Comparison of ENCODE assay signal across 8 cellular contexts in the genomic region with DNA sequence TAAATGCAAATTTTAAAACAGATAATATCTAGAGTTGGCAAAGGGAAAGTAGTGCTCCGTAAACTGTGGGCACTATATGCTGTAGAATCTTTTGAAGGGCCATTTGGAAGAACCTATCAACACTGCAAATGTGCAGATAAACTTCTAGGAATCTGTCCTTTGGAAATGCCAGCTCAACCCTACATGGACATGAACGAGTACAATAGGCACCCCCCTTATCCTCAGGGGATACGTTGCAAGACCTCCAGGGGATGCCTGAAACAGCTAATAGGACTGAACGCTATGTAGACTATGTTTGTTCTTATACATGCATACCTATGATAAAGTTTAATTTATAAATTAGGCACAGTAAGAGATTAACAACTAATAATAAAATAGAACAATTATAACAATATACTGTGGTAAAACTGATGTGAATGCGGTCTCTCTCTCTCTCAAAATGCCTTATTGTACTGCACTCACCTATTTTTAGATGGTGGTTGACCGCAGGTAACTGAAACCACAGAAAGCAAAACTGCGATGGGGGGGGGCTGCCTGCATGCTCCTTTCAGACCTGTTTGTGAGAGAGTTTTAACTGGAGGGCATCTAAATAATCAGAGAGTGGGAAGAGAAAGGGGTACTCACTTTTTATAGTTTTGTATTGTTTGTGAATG.
A peak's percentile ranks its signal among the peaks of the same experiment; 100 is the strongest.
DNase-seq lines count a peak whose midpoint lies in the region; ATAC-seq lines count a peak whose summit lies in the region.
"Not testable (repeated sequence)": the region's sequence is repeated elsewhere in the genome, so short reads cannot be mapped to it uniquely, and the experiment has no call there.

No MANE protein-coding gene starts in this region.

- peaks cover 65% of the 10 kb centered on the region for H3K4me1 Mint-ChIP-seq in activated T-cell treated with anti-CD3 and anti-CD28 coated beads, Interleukin-2, amount 50 U/mL, for 24 hours (ENCODE audit: low read depth)

- not testable (repeated sequence) for H3K36me3 ChIP-seq in BLaER1 treated with 17β-estradiol and CSF1 and Interleukin-3, amounts not matched to agents 10 nM and 100 nM

- peak overlapping the region; percentile 81 to 99 (median 97) for H3K4me2 ChIP-seq in BLaER1 treated with 17β-estradiol and CSF1 and Interleukin-3, amounts not matched to agents 10 nM and 100 nM

- H3K9me3 ChIP-seq in BLaER1 treated with 17β-estradiol and CSF1 and Interleukin-3, amounts not matched to agents 10 nM and 100 nM (replicated peaks in 1 of 11), result not testable (repeated sequence)

- ATAC-seq in GM19452 (IDR thresholded peaks at IDR 0.05; ENCODE audit: unreplicated experiment) (peak; percentile 34), HG03025 (IDR thresholded peaks at IDR 0.05; ENCODE audit: low FRiP score, unreplicated experiment) (peak; percentile 35)

- H3K27me3 ChIP-seq in BLaER1 treated with 17β-estradiol and CSF1 and Interleukin-3, amounts not matched to agents 10 nM and 100 nM, result not testable (repeated sequence)

- H3K9me3 Mint-ChIP-seq in activated T-cell treated with anti-CD3 and anti-CD28 coated beads, Interleukin-2, amount 50 U/mL, for 24 hours, result not testable (repeated sequence)

- H3K9ac ChIP-seq in BLaER1 treated with 17β-estradiol and CSF1 and Interleukin-3, amounts not matched to agents 10 nM and 100 nM, result peak overlapping the region in 1 of 11 experiments; percentile 37; a peak in 2 of 22 replicates

- not testable (repeated sequence) for H4K20me1 ChIP-seq in BLaER1 treated with 17β-estradiol and CSF1 and Interleukin-3, amounts not matched to agents 10 nM and 100 nM

- peak overlapping the region; percentile 38 for H3K4me3 Mint-ChIP-seq in activated T-cell treated with anti-CD3 and anti-CD28 coated beads, Interleukin-2, amount 50 U/mL, for 24 hours

- not testable (repeated sequence) for H3K27ac Mint-ChIP-seq in activated T-cell treated with anti-CD3 and anti-CD28 coated beads, Interleukin-2, amount 50 U/mL, for 24 hours

- H3K4me1 ChIP-seq in BLaER1 treated with 17β-estradiol and CSF1 and Interleukin-3, amounts not matched to agents 10 nM and 100 nM, result peaks cover 86 to 97% (median 90%) of the 10 kb centered on the region in 10 experiments

- peaks cover 42% of the 10 kb centered on the region for H3K27me3 Mint-ChIP-seq in activated T-cell treated with anti-CD3 and anti-CD28 coated beads, Interleukin-2, amount 50 U/mL, for 24 hours

- DNase-seq in NAMALWA (ENCODE audit: low spot score) (peak; percentile 51), T-helper 9 cell (peak; percentile 48), germinal center (ENCODE audit: low spot score) (peak; percentile 22)
- peak; percentile 62 for DNase-seq in activated T-cell treated with anti-CD3 and anti-CD28 coated beads, Interleukin-2, amount 50 U/mL, for 24 hours
- DNase-seq in stimulated activated CD4-positive, alpha-beta T cell treated with anti-CD3 and anti-CD28 coated beads, TNF-alpha, amount 100 ng/mL, for 48 hours (ENCODE audit: low read depth in 3 of 3), result peak in 2 of 3 donors; percentile 40 to 57

- peak overlapping the region in 4 of 10 experiments; percentile 18 to 45 (median 30); a peak in 4 of 20 replicates for H3K4me3 ChIP-seq in BLaER1 treated with 17β-estradiol and CSF1 and Interleukin-3, amounts not matched to agents 10 nM and 100 nM

- not testable (repeated sequence) for H3K36me3 Mint-ChIP-seq in activated T-cell treated with anti-CD3 and anti-CD28 coated beads, Interleukin-2, amount 50 U/mL, for 24 hours (ENCODE audit: low read depth)

- peak overlapping the region in 2 of 11 experiments; percentile 32 to 54; a peak in 3 of 22 replicates for H3K27ac ChIP-seq in BLaER1 treated with 17β-estradiol and CSF1 and Interleukin-3, amounts not matched to agents 10 nM and 100 nM
